ENCODE assay signal across 12 cellular contexts in genomic region chr3:119343719-119344118, GRCh38. TPM values are rescaled to one million over a fixed set of nuclear protein-coding genes. Genes with fewer than 3 reads are reported as not detected.
A peak's percentile ranks its signal among the peaks of the same experiment; 100 is the strongest.
DNase-seq lines count a peak whose midpoint lies in the region; ATAC-seq, FAIRE-seq and TF ChIP-seq lines count a peak whose summit lies in the region.
"Had no signal": no experiment of that assay in that cellular context is flagged by ENCODE, and none has a peak within 500 bp of the region (broad histone marks: within the 10 kb centered on the region; RNA-seq: fewer than 3 reads in every experiment).

No MANE protein-coding gene starts in this region.

- TF ChIP-seq CTCF in BE2C (IDR thresholded peaks at IDR 0.05; ENCODE audit: low read depth, low read length): no peak

- peaks cover 2% of the 10 kb centered on the region; the same call in 1 of the 2 replicates for H3K4me1 ChIP-seq in BE2C

- H3K36me3 ChIP-seq in BE2C: no peaks in the 10 kb centered on the region
- H3K36me3 ChIP-seq: SJSA1, thyroid gland had no signal

- H3K9me3 ChIP-seq in BE2C: no peaks in the 10 kb centered on the region
- H3K9me3 ChIP-seq: SJSA1, thyroid gland had no signal

- H3K27me3 ChIP-seq in BE2C: no peaks in the 10 kb centered on the region
- H3K27me3 ChIP-seq: SJSA1, thyroid gland had no signal

- ATAC-seq in GM19467 (IDR thresholded peaks at IDR 0.05; ENCODE audit: unreplicated experiment): peak; percentile 76
- ATAC-seq in HG03064 (IDR thresholded peaks at IDR 0.05; ENCODE audit: low read depth, unreplicated experiment): peak; percentile 86
- ATAC-seq: HCT116 had no signal

- DNase-seq in GM12892 (ENCODE audit: insufficient read length) (peak; percentile 28), SKM-1 treated with dmso at 0.1 percent for 144 hours (lab: John Stamatoyannopoulos, UW; ENCODE audit: unreplicated experiment) (peak; percentile 34), H54 (ENCODE audit: insufficient read length, low spot score) (no peak), BE2C (no peak)
- no peak for DNase-seq in activated naive CD4-positive, alpha-beta T cell treated with Interleukin-2 at 50 U/mL for 16 hours
- no peak for DNase-seq in stimulated activated CD4-positive, alpha-beta T cell treated with anti-CD3 and anti-CD28 coated beads, Interleukin-2, amount 100 ng/mL, for 48 hours
- DNase-seq: NCI-H1092 treated with DMSO at 0.1 percent for 48 hours, thyroid gland had no signal

- TF ChIP-seq POLR2A in GM12892 (IDR thresholded peaks at IDR 0.05; ENCODE audit: low read depth, low read length) (no peak), H54 (IDR thresholded peaks at IDR 0.05; ENCODE audit: low read depth, low read length) (no peak)

- no peak overlapping the region for H3K4me3 ChIP-seq in BE2C (ENCODE audit: low read depth, low read length)
- H3K4me3 ChIP-seq: SJSA1, thyroid gland had no signal

- FAIRE-seq in GM12892 (lab: Jason Lieb, UNC) (peak; percentile 81), H54 (lab: Jason Lieb, UNC) (no peak)

RNA-seq across cellular contexts. Expression of gene ARHGAP31, which starts 49.5 kb away (rescaled TPM):
- polyA plus RNA-seq in GM12892 (2012; ENCODE audit: missing spikeins): 9.0 TPM
- polyA plus RNA-seq in BE2C (2012; ENCODE audit: insufficient read depth, insufficient read length, low read depth): 2.5 TPM

Comparison
In these comparisons a context has a peak if more than half of its experiments do, and no peak if none do; other contexts are left out.
1. DNase-seq: peak in GM12892 (single experiment) and SKM-1 treated with dmso at 0.1 percent for 144 hours (single experiment); none in H54 (single experiment), BE2C (single experiment), activated naive CD4-positive, alpha-beta T cell treated with Interleukin-2 at 50 U/mL for 16 hours (single experiment) and stimulated activated CD4-positive, alpha-beta T cell treated with anti-CD3 and anti-CD28 coated beads, Interleukin-2, amount 100 ng/mL, for 48 hours (0 of 2).